ENCODE assay signal across 20 cellular contexts in the genomic region with DNA sequence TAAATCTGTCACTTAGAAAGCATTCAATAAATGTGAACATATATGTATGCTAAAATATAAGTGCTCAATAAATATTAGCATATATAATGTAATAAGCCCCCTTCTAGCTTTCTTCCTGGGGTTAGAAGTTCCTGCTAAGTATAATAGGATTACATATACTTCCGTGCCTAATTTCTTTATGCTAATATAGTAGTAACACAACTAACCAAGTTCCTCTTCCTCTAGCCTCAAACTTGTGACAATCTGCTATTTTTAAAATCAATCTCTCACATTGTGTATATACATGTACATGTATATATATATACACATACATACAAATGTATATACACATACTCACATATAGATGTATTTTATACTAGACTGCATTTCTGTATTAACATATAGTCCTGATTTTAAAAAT. TPM values are rescaled to one million over a fixed set of nuclear protein-coding genes. Genes with fewer than 3 reads are reported as not detected.
DNase-seq lines count a peak whose midpoint lies in the region; ATAC-seq and TF ChIP-seq lines count a peak whose summit lies in the region.
"Had no signal": no experiment of that assay in that cellular context is flagged by ENCODE, and none has a peak within 500 bp of the region (broad histone marks: within the 10 kb centered on the region; RNA-seq: fewer than 3 reads in every experiment).

No MANE protein-coding gene starts in this region.

- no peak overlapping the region for H3K27ac Mint-ChIP-seq in activated B cell treated with CpG ODN at 0.5 μM for 24 hours

- H3K9me3 ChIP-seq in HEK293 (ENCODE audit: control insufficient read depth, insufficient read depth, low read depth, low read length) (no peaks in the 10 kb centered on the region), upper lobe of right lung (no peaks in the 10 kb centered on the region)
- H3K9me3 ChIP-seq: SK-N-SH had no signal

- H3K4me1 ChIP-seq in HEK293 (ENCODE audit: control insufficient read depth, insufficient read depth, low read length) (no peaks in the 10 kb centered on the region), upper lobe of right lung (peaks cover 5% of the 10 kb centered on the region)

- H3K4me1 Mint-ChIP-seq in activated B cell treated with CpG ODN at 0.5 μM for 24 hours = peaks cover 75% of the 10 kb centered on the region

- H3K4me3 ChIP-seq in HEK293 (ENCODE audit: low read depth, low read length) = no peak overlapping the region
- no peak overlapping the region for H3K4me3 ChIP-seq in upper lobe of right lung
- H3K4me3 ChIP-seq: BLaER1 treated with 17β-estradiol and CSF1 and Interleukin-3, amounts not matched to agents 10 nM and 100 nM; GM23248; PC-9 had no signal

- intact Hi-C loops in activated B cell treated with CpG ODN at 0.5 μM for 24 hours (cut with micrococcal nuclease) = loop anchor here (2.0 kb wide), 1 partner anchor 18 kb away; no protein-coding TSS in a partner anchor
- intact Hi-C loops in upper lobe of right lung (cut with DNase I) = no loop called here

- no peaks in the 10 kb centered on the region for H3K36me3 ChIP-seq in HEK293 (ENCODE audit: control insufficient read depth in 2 of 2, insufficient read depth in 1 of 2, low read length in 2 of 2)
- no peaks in the 10 kb centered on the region for H3K36me3 ChIP-seq in upper lobe of right lung

- no peak overlapping the region for H3K4me3 Mint-ChIP-seq in activated B cell treated with CpG ODN at 0.5 μM for 24 hours

- TF ChIP-seq CTCF in HEK293 (tag by site-specific recombination; IDR thresholded peaks at IDR 0.05) = no peak
- no peak for TF ChIP-seq CTCF in activated B cell treated with CpG ODN at 0.5 μM for 24 hours (IDR thresholded peaks at IDR 0.05)
- no peak for TF ChIP-seq CTCF in upper lobe of right lung (IDR thresholded peaks at IDR 0.05)

- CTCF ChIA-PET in HEK293 (lab: Yijun Ruan, JAX) = no interaction called here
- CTCF ChIA-PET in activated B cell treated with CpG ODN at 0.5 μM for 24 hours (lab: Charles Lee) = no interaction called here

- no peaks in the 10 kb centered on the region for H3K27me3 ChIP-seq in upper lobe of right lung
- H3K27me3 ChIP-seq: BLaER1 treated with 17β-estradiol and CSF1 and Interleukin-3, amounts not matched to agents 10 nM and 100 nM had no signal

- peaks cover 10% of the 10 kb centered on the region for H3K36me3 Mint-ChIP-seq in activated B cell treated with CpG ODN at 0.5 μM for 24 hours (ENCODE audit: low read depth)

- no peaks in the 10 kb centered on the region for H3K9me3 Mint-ChIP-seq in activated B cell treated with CpG ODN at 0.5 μM for 24 hours
- H3K9me3 Mint-ChIP-seq: IgD-negative memory B cell had no signal

- H3K27me3 Mint-ChIP-seq in activated B cell treated with CpG ODN at 0.5 μM for 24 hours = no peaks in the 10 kb centered on the region
- H3K27me3 Mint-ChIP-seq: IgD-negative memory B cell had no signal

- DNase-seq in MV-4-11 (lab: John Stamatoyannopoulos, UW) (peak; percentile 53), activated B cell treated with CpG ODN at 0.5 μM for 24 hours (no peak), upper lobe of right lung (no peak), NCI-H1417 treated with DMSO at 0.1 percent for 48 hours (lab: John Stamatoyannopoulos, UW) (no peak)
- no peak for DNase-seq in stimulated activated CD4-positive, alpha-beta T cell treated with anti-CD3 and anti-CD28 coated beads, Interleukin-2, amount 100 ng/mL, for 48 hours
- DNase-seq: DMS 273 treated with DMSO at 0.1 percent for 48 hours, EL, GM23248, NCI-H1092 treated with DMSO at 0.1 percent for 48 hours, NCI-H187 treated with DMSO at 0.1 percent for 48 hours, NCI-H2171, NCI-H446 treated with DMSO at 0.1 percent for 48 hours, NCI-H774, PC-9, SK-N-SH, T-helper 2 cell had no signal

- no peak overlapping the region for H3K27ac ChIP-seq in HEK293 (ENCODE audit: extremely low read depth, low read depth, low read length)
- no peak overlapping the region for H3K27ac ChIP-seq in upper lobe of right lung
- H3K27ac ChIP-seq: GM23248, PC-9 had no signal

- peak; percentile 37 for ATAC-seq in activated B cell treated with CpG ODN at 0.5 μM for 24 hours (ENCODE audit: low read depth)
- ATAC-seq in upper lobe of right lung = peak; percentile 45
- ATAC-seq in HG02678 (IDR thresholded peaks at IDR 0.05; ENCODE audit: unreplicated experiment) = no peak

- POLR2A ChIA-PET in HEK293 (lab: Yijun Ruan, JAX) = no interaction called here
- POLR2A ChIA-PET in activated B cell treated with CpG ODN at 0.5 μM for 24 hours (lab: Charles Lee) = no interaction called here

TF ChIP-seq in HEK293, 187 proteins besides CTCF, POLR2A, EP300 and RAD21:
- no peak for TF ChIP-seq ZNF24 (tag by site-specific recombination; IDR thresholded peaks at IDR 0.05)
- peak; percentile 71; the same call in 1 of the 2 replicates for TF ChIP-seq ZNF664 (tag by site-specific recombination; IDR thresholded peaks at IDR 0.05)
TF ChIP-seq in HEK293: peak in this region for 1.

RNA-seq across cellular contexts. Expression of a gene that starts 32.2 kb away (rescaled TPM):
- total RNA-seq in activated B cell treated with CpG ODN at 0.5 μM for 24 hours (123 and 125 TPM in 2 replicates), upper lobe of right lung (58.1 TPM)
